ENCODE assay signal across 9 cellular contexts in genomic region chr7:158613481-158613880, GRCh38. TPM values are rescaled to one million over a fixed set of nuclear protein-coding genes. Genes with fewer than 3 reads are reported as not detected.
A peak's percentile ranks its signal among the peaks of the same experiment; 100 is the strongest.
DNase-seq lines count a peak whose midpoint lies in the region; ATAC-seq and TF ChIP-seq lines count a peak whose summit lies in the region.
"Had no signal": no experiment of that assay in that cellular context is flagged by ENCODE, and none has a peak within 500 bp of the region (broad histone marks: within the 10 kb centered on the region; RNA-seq: fewer than 3 reads in every experiment).

No MANE protein-coding gene starts in this region.

- H3K27me3 Mint-ChIP-seq in activated CD8-positive, alpha-beta memory T cell treated with anti-CD3 and anti-CD28 coated beads, Interleukin-2, amount 10 ng/mL, durations not matched to agents 7 days and 5 days: no peaks in the 10 kb centered on the region
- no peaks in the 10 kb centered on the region for H3K27me3 Mint-ChIP-seq in CD8-positive, alpha-beta memory T cell

- DNase-seq in GM10266 (ENCODE audit: extremely low spot score) (peak; percentile 58), NCI-H526 treated with DMSO at 0.1 percent for 48 hours (lab: John Stamatoyannopoulos, UW) (peak; percentile 94), caudate nucleus (lab: John Stamatoyannopoulos, UW) (no peak)
- no peak for DNase-seq in activated CD8-positive, alpha-beta memory T cell treated with anti-CD3 and anti-CD28 coated beads, Interleukin-2, amount 10 ng/mL, durations not matched to agents 7 days and 5 days
- DNase-seq in NK-92 treated with Interleukin-12 subunit alpha and Interleukin-12 subunit beta, amount 100 ng/mL, for 24 hours (lab: John Stamatoyannopoulos, UW): no peak
- DNase-seq in CD8-positive, alpha-beta memory T cell: no peak
- DNase-seq: dermis blood vessel endothelial cell had no signal

- H3K9me3 ChIP-seq in CD8-positive, alpha-beta memory T cell (ENCODE audit: low read length): no peaks in the 10 kb centered on the region

- peaks cover 9% of the 10 kb centered on the region for H3K4me1 Mint-ChIP-seq in activated CD8-positive, alpha-beta memory T cell treated with anti-CD3 and anti-CD28 coated beads, Interleukin-2, amount 10 ng/mL, durations not matched to agents 7 days and 5 days
- peaks cover 0 to 6% (median 0%) of the 10 kb centered on the region in 3 donors for H3K4me1 Mint-ChIP-seq in CD8-positive, alpha-beta memory T cell

- H3K27ac ChIP-seq in CD8-positive, alpha-beta memory T cell (ENCODE audit: low read depth, low read length): no peak overlapping the region
- H3K27ac ChIP-seq in caudate nucleus (ENCODE audit: low read depth, low read length): no peak overlapping the region

- peaks cover 32% of the 10 kb centered on the region for H3K36me3 Mint-ChIP-seq in activated CD8-positive, alpha-beta memory T cell treated with anti-CD3 and anti-CD28 coated beads, Interleukin-2, amount 10 ng/mL, durations not matched to agents 7 days and 5 days
- H3K36me3 Mint-ChIP-seq in CD8-positive, alpha-beta memory T cell: no peaks in the 10 kb centered on the region

- no peak overlapping the region for H3K27ac Mint-ChIP-seq in activated CD8-positive, alpha-beta memory T cell treated with anti-CD3 and anti-CD28 coated beads, Interleukin-2, amount 10 ng/mL, durations not matched to agents 7 days and 5 days
- no peak overlapping the region for H3K27ac Mint-ChIP-seq in CD8-positive, alpha-beta memory T cell

- ATAC-seq in GM19468 (IDR thresholded peaks at IDR 0.05; ENCODE audit: extremely low read depth, unreplicated experiment) (peak; percentile 88), HG03159 (IDR thresholded peaks at IDR 0.05; ENCODE audit: unreplicated experiment) (peak; percentile 93)
- no peak for ATAC-seq in activated CD8-positive, alpha-beta memory T cell treated with anti-CD3 and anti-CD28 coated beads, Interleukin-2, amount 10 ng/mL, durations not matched to agents 7 days and 5 days

- H3K4me1 ChIP-seq in CD8-positive, alpha-beta memory T cell (ENCODE audit: insufficient read depth, low read length): no peaks in the 10 kb centered on the region

- H3K27me3 ChIP-seq in CD8-positive, alpha-beta memory T cell (ENCODE audit: insufficient read depth, low read length, poor library complexity, severe bottlenecking): no peaks in the 10 kb centered on the region

- no peak for TF ChIP-seq CTCF in GM10266 (IDR thresholded peaks at IDR 0.05; ENCODE audit: control insufficient read depth, insufficient read depth, low read depth, missing control alignments)

- POLR2A ChIA-PET in CD8-positive, alpha-beta memory T cell (lab: Charles Lee): no interaction called here

- no peak overlapping the region for H3K4me3 ChIP-seq in CD8-positive, alpha-beta memory T cell (ENCODE audit: low read length)

- no peak overlapping the region for H3K4me3 Mint-ChIP-seq in activated CD8-positive, alpha-beta memory T cell treated with anti-CD3 and anti-CD28 coated beads, Interleukin-2, amount 10 ng/mL, durations not matched to agents 7 days and 5 days
- H3K4me3 Mint-ChIP-seq in CD8-positive, alpha-beta memory T cell: no peak overlapping the region

- CTCF ChIA-PET in activated CD8-positive, alpha-beta memory T cell treated with anti-CD3 and anti-CD28 coated beads, Interleukin-2, amount 10 ng/mL, durations not matched to agents 7 days and 5 days (lab: Charles Lee): no interaction called here
- CTCF ChIA-PET in CD8-positive, alpha-beta memory T cell (lab: Charles Lee): no interaction called here

- no peaks in the 10 kb centered on the region for H3K36me3 ChIP-seq in CD8-positive, alpha-beta memory T cell (ENCODE audit: insufficient read depth, low read length)

- H3K9me3 Mint-ChIP-seq in activated CD8-positive, alpha-beta memory T cell treated with anti-CD3 and anti-CD28 coated beads, Interleukin-2, amount 10 ng/mL, durations not matched to agents 7 days and 5 days (ENCODE audit: low read depth): no peaks in the 10 kb centered on the region
- peaks cover 0 to 1% (median 0%) of the 10 kb centered on the region in 5 donors for H3K9me3 Mint-ChIP-seq in CD8-positive, alpha-beta memory T cell

RNA-seq across cellular contexts. Expression of gene PTPRN2, which starts 25.9 kb away (rescaled TPM):
- total RNA-seq in activated CD8-positive, alpha-beta memory T cell treated with anti-CD3 and anti-CD28 coated beads, Interleukin-2, amount 10 ng/mL, durations not matched to agents 7 days and 5 days: 1 to 10 TPM; 3.2 to 5.7 TPM
- under 1 TPM; 0.33 to 0.42 TPM for total RNA-seq in CD8-positive, alpha-beta memory T cell
- polyA plus RNA-seq in CD8-positive, alpha-beta memory T cell: 1.2 TPM

Comparison
In these comparisons a context has a peak if more than half of its experiments do, and no peak if none do; other contexts are left out.
1. DNase-seq: peak in GM10266 (single experiment) and NCI-H526 treated with DMSO at 0.1 percent for 48 hours (single experiment); none in activated CD8-positive, alpha-beta memory T cell treated with anti-CD3 and anti-CD28 coated beads, Interleukin-2, amount 10 ng/mL, durations not matched to agents 7 days and 5 days (single experiment), NK-92 treated with Interleukin-12 subunit alpha and Interleukin-12 subunit beta, amount 100 ng/mL, for 24 hours (single experiment), CD8-positive, alpha-beta memory T cell (0 of 5) and caudate nucleus (0 of 61).